34 cellular contexts compared by ENCODE assay signal in the genomic region with DNA sequence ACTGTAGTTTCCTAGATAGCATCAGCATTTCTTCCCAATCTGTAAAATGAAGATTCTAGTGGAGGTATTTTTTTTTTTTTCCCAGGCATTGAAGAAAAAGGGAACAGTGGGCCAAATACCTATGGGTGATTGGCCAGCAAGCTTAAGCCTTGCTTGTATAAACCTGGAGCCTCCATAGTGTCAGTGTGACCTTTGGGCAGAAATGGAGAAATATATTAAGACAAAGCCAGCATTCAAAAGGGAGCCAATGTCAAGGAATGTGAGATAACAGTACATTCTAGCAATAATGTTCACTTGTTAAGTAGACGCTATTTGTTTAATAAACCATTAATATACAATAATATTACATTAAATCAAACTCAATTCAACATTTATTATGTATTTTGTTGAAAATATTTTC.
"Had no signal": no experiment of that assay in that cellular context is flagged by ENCODE, and none has a peak within 500 bp of the region (broad histone marks: within the 10 kb centered on the region; RNA-seq: fewer than 3 reads in every experiment).

No MANE protein-coding gene starts in this region.

- H3K27me3 ChIP-seq: MG63 had no signal

- DNase-seq: Kasumi-1, MG63, MM.1S, MV-4-11, NCI-H1048, NCI-H1092, NCI-H1092 treated with DMSO at 0.1 percent for 48 hours, NCI-H1105, NCI-H1105 treated with DMSO at 0.1 percent for 48 hours, NCI-H1417 treated with DMSO at 0.1 percent for 48 hours, NCI-H1436, NCI-H1436 treated with DMSO at 0.1 percent for 48 hours, NCI-H146, NCI-H1694, NCI-H1694 treated with DMSO at 0.1 percent for 48 hours, NCI-H187, NCI-H187 treated with DMSO at 0.1 percent for 48 hours, NCI-H1930, NCI-H2029, NCI-H2029 treated with DMSO at 0.1 percent for 48 hours, NCI-H2081, NCI-H2081 treated with DMSO at 0.1 percent for 48 hours, NCI-H2107, NCI-H2171, NCI-H2171 treated with DMSO at 0.1 percent for 48 hours, NCI-H2227 treated with DMSO at 0.1 percent for 48 hours, NCI-H226, NCI-H345, NCI-H446, NCI-H446 treated with DMSO at 0.1 percent for 48 hours, NCI-H510A, NCI-H510A treated with DMSO at 0.1 percent for 48 hours, NCI-H524, NCI-H524 treated with DMSO at 0.1 percent for 48 hours had no signal

- H3K36me3 ChIP-seq: MG63 had no signal

- H3K4me3 ChIP-seq: MG63 had no signal

- H3K9me3 ChIP-seq: MG63 had no signal
